ENCODE assay signal across 21 cellular contexts in genomic region chr19:13085673-13086072, GRCh38. TPM values are rescaled to one million over a fixed set of nuclear protein-coding genes. Genes with fewer than 3 reads are reported as not detected.
A peak's percentile ranks its signal among the peaks of the same experiment; 100 is the strongest.
DNase-seq lines count a peak whose midpoint lies in the region; ATAC-seq and TF ChIP-seq lines count a peak whose summit lies in the region.
"Had no signal": no experiment of that assay in that cellular context is flagged by ENCODE, and none has a peak within 500 bp of the region (broad histone marks: within the 10 kb centered on the region; RNA-seq: fewer than 3 reads in every experiment).

No MANE protein-coding gene starts in this region.

- BruUV-seq in Calu3 (replicated peaks; lab: Mats Ljungman, UMichigan) = no TSS peak

- 36% methylated on average over 7 of the region's 7 CpGs for WGBS in prostate gland
- 38 to 44% methylated on average over 7 of the region's 7 CpGs for WGBS in testis, 2 donors

- ATAC-seq in activated CD8-positive, alpha-beta T cell treated with anti-CD3 and anti-CD28 coated beads, Interleukin-2, amount 10 ng/mL, durations not matched to agents 7 days and 5 days = no peak
- ATAC-seq in GM21515 (IDR thresholded peaks at IDR 0.05; ENCODE audit: unreplicated experiment) (no peak), GM21786 (IDR thresholded peaks at IDR 0.05; ENCODE audit: unreplicated experiment) (no peak)
- ATAC-seq: activated CD8-positive, alpha-beta memory T cell treated with anti-CD3 and anti-CD28 coated beads, Interleukin-2, amount 10 ng/mL, durations not matched to agents 7 days and 5 days; GM12878 had no signal

- TF ChIP-seq CTCF in Calu3 (IDR thresholded peaks at IDR 0.05; ENCODE audit: unreplicated experiment) (no peak), ascending aorta (IDR thresholded peaks at IDR 0.05) (no peak), right atrium auricular region (IDR thresholded peaks at IDR 0.05) (no peak), prostate gland (IDR thresholded peaks at IDR 0.05) (no peak), testis (IDR thresholded peaks at IDR 0.05) (no peak)

- no peaks in the 10 kb centered on the region for H3K9me3 Mint-ChIP-seq in Calu3 (ENCODE audit: low read depth, unreplicated experiment)
- H3K9me3 Mint-ChIP-seq in activated CD8-positive, alpha-beta T cell treated with anti-CD3 and anti-CD28 coated beads, Interleukin-2, amount 10 ng/mL, durations not matched to agents 7 days and 5 days (ENCODE audit: insufficient read depth) = no peaks in the 10 kb centered on the region
- H3K9me3 Mint-ChIP-seq: HFFc6 had no signal

- TF ChIP-seq POLR2A in prostate gland (IDR thresholded peaks at IDR 0.05) (no peak), testis (IDR thresholded peaks at IDR 0.05) (no peak)

- H3K36me3 Mint-ChIP-seq in Calu3 (ENCODE audit: insufficient read depth, unreplicated experiment) = peaks cover 8% of the 10 kb centered on the region
- H3K36me3 Mint-ChIP-seq in activated CD8-positive, alpha-beta T cell treated with anti-CD3 and anti-CD28 coated beads, Interleukin-2, amount 10 ng/mL, durations not matched to agents 7 days and 5 days (ENCODE audit: low read depth) = no peaks in the 10 kb centered on the region
- H3K36me3 Mint-ChIP-seq: activated CD8-positive, alpha-beta memory T cell treated with anti-CD3 and anti-CD28 coated beads, Interleukin-2, amount 10 ng/mL, durations not matched to agents 7 days and 5 days had no signal

- CTCF ChIA-PET in Calu3 (lab: Charles Lee) = interaction anchor here (1.4 kb wide), 1 partner anchor 24 kb away, joined by 3 read pairs; no protein-coding TSS in a partner anchor
- CTCF ChIA-PET in activated CD8-positive, alpha-beta T cell treated with anti-CD3 and anti-CD28 coated beads, Interleukin-2, amount 10 ng/mL, durations not matched to agents 7 days and 5 days (lab: Charles Lee) = interaction anchor here (0.8 to 4.0 kb wide), 7 partner anchors 9 to 120 kb away, joined by 3 to 15 read pairs (median 6); no protein-coding TSS in a partner anchor

- H3K36me3 ChIP-seq in ascending aorta = peaks cover 16 to 21% of the 10 kb centered on the region in 2 donors
- H3K36me3 ChIP-seq in right atrium auricular region = peaks cover 21% of the 10 kb centered on the region
- peaks cover 0 to 3% of the 10 kb centered on the region in 2 donors for H3K36me3 ChIP-seq in prostate gland
- H3K36me3 ChIP-seq in testis (ENCODE audit: low read depth, missing control alignments) = no peaks in the 10 kb centered on the region

- intact Hi-C loops in Calu3 (cut with micrococcal nuclease; ENCODE audit: unreplicated experiment) (no loop called here), ascending aorta (cut with DNase I) (no loop called here), prostate gland (cut with DNase I) (no loop called here), testis (cut with DNase I; ENCODE audit: low total_unique reads) (no loop called here)

- H3K4me1 ChIP-seq in ascending aorta = peaks cover 30 to 45% of the 10 kb centered on the region in 2 donors
- H3K4me1 ChIP-seq in right atrium auricular region = peaks cover 0 to 63% of the 10 kb centered on the region in 2 donors
- peaks cover 2% of the 10 kb centered on the region for H3K4me1 ChIP-seq in prostate gland (replicated peaks)
- peaks cover 9% of the 10 kb centered on the region for H3K4me1 ChIP-seq in testis
- H3K4me1 ChIP-seq: parathyroid adenoma had no signal

- H3K4me1 Mint-ChIP-seq in Calu3 (ENCODE audit: low read depth, unreplicated experiment) = peaks cover 20% of the 10 kb centered on the region
- H3K4me1 Mint-ChIP-seq in activated CD8-positive, alpha-beta T cell treated with anti-CD3 and anti-CD28 coated beads, Interleukin-2, amount 10 ng/mL, durations not matched to agents 7 days and 5 days (ENCODE audit: low read depth) = no peaks in the 10 kb centered on the region
- H3K4me1 Mint-ChIP-seq: activated CD8-positive, alpha-beta memory T cell treated with anti-CD3 and anti-CD28 coated beads, Interleukin-2, amount 10 ng/mL, durations not matched to agents 7 days and 5 days had no signal

- POLR2A ChIA-PET in activated CD8-positive, alpha-beta T cell treated with anti-CD3 and anti-CD28 coated beads, Interleukin-2, amount 10 ng/mL, durations not matched to agents 7 days and 5 days (lab: Charles Lee) = no interaction called here

- no peaks in the 10 kb centered on the region for H3K9me3 ChIP-seq in ascending aorta
- H3K9me3 ChIP-seq in right atrium auricular region = no peaks in the 10 kb centered on the region
- no peaks in the 10 kb centered on the region for H3K9me3 ChIP-seq in prostate gland
- no peaks in the 10 kb centered on the region for H3K9me3 ChIP-seq in testis

- H3K4me3 ChIP-seq in ascending aorta (no peak overlapping the region), right atrium auricular region (no peak overlapping the region), prostate gland (no peak overlapping the region), testis (no peak overlapping the region)
- H3K4me3 ChIP-seq: GM12878, skin epidermis had no signal

- DNase-seq in Calu3 = no peak
- no peak for DNase-seq in ascending aorta (ENCODE audit: low spot score in 2 of 2)
- DNase-seq in right atrium auricular region (ENCODE audit: low spot score) = no peak
- DNase-seq in prostate gland (ENCODE audit: low spot score) = no peak
- DNase-seq in testis = no peak
- DNase-seq in activated CD8-positive, alpha-beta T cell treated with anti-CD3 and anti-CD28 coated beads, Interleukin-2, amount 10 ng/mL, durations not matched to agents 7 days and 5 days = no peak
- DNase-seq: activated CD8-positive, alpha-beta memory T cell treated with anti-CD3 and anti-CD28 coated beads, Interleukin-2, amount 10 ng/mL, durations not matched to agents 7 days and 5 days; DMS 273 treated with DMSO at 0.1 percent for 48 hours; GF-D8; HFFc6; hypothalamus; kidney; NCI-H1417; NCI-H2171 treated with DMSO at 0.1 percent for 48 hours; stimulated activated CD4-positive, alpha-beta T cell treated with anti-CD3 and anti-CD28 coated beads, Interleukin-4, amount 100 ng/mL, for 24 hours had no signal

- H3K27ac ChIP-seq in ascending aorta (peak overlapping the region; percentile 93 to 94), right atrium auricular region (peak overlapping the region; percentile 42 to 49), prostate gland (peak overlapping the region; percentile 14 to 22), testis (peak overlapping the region in 1 of 2 donors; percentile 25)
- H3K27ac ChIP-seq: parathyroid adenoma had no signal

- peak overlapping the region; percentile 1 for H3K27ac Mint-ChIP-seq in Calu3 (ENCODE audit: unreplicated experiment)
- no peak overlapping the region for H3K27ac Mint-ChIP-seq in activated CD8-positive, alpha-beta T cell treated with anti-CD3 and anti-CD28 coated beads, Interleukin-2, amount 10 ng/mL, durations not matched to agents 7 days and 5 days
- H3K27ac Mint-ChIP-seq: activated CD8-positive, alpha-beta memory T cell treated with anti-CD3 and anti-CD28 coated beads, Interleukin-2, amount 10 ng/mL, durations not matched to agents 7 days and 5 days; HFFc6 had no signal

- no peaks in the 10 kb centered on the region for H3K27me3 Mint-ChIP-seq in Calu3 (ENCODE audit: unreplicated experiment)
- peaks cover 5% of the 10 kb centered on the region for H3K27me3 Mint-ChIP-seq in activated CD8-positive, alpha-beta T cell treated with anti-CD3 and anti-CD28 coated beads, Interleukin-2, amount 10 ng/mL, durations not matched to agents 7 days and 5 days (ENCODE audit: low read depth)

- H3K4me3 Mint-ChIP-seq in Calu3 (ENCODE audit: low read depth, unreplicated experiment) = no peak overlapping the region
- no peak overlapping the region for H3K4me3 Mint-ChIP-seq in activated CD8-positive, alpha-beta T cell treated with anti-CD3 and anti-CD28 coated beads, Interleukin-2, amount 10 ng/mL, durations not matched to agents 7 days and 5 days
- H3K4me3 Mint-ChIP-seq: activated CD8-positive, alpha-beta memory T cell treated with anti-CD3 and anti-CD28 coated beads, Interleukin-2, amount 10 ng/mL, durations not matched to agents 7 days and 5 days; HFFc6 had no signal

- H3K27me3 ChIP-seq in ascending aorta (no peaks in the 10 kb centered on the region), right atrium auricular region (no peaks in the 10 kb centered on the region), prostate gland (replicated peaks; ENCODE audit: insufficient read depth) (no peaks in the 10 kb centered on the region), testis (no peaks in the 10 kb centered on the region)

RNA-seq across cellular contexts. Expression of gene LYL1, which starts 17.0 kb away (rescaled TPM):
- total RNA-seq in Calu3 (2022) (0.32 TPM in 1 of 2 replicates, not detected in the other), ascending aorta (46.7 TPM), right atrium auricular region (10 to 100 TPM; 10.2 to 15.3 TPM), prostate gland (10 to 100 TPM in 1 of 2 donors, 1 to 10 TPM in 1; 4.6 to 13.3 TPM), testis (10 to 100 TPM; 15.9 to 35.8 TPM)
- 21.9 TPM for polyA plus RNA-seq in testis (ENCODE audit: insufficient read depth, low read depth, low replicate concordance)
- 1 to 10 TPM; 3.3 to 3.8 TPM for total RNA-seq in activated CD8-positive, alpha-beta T cell treated with anti-CD3 and anti-CD28 coated beads, Interleukin-2, amount 10 ng/mL, durations not matched to agents 7 days and 5 days
- total RNA-seq: LHCN-M2 had no signal

RNA-seq across cellular contexts. Expression of gene TRMT1, which starts 30.9 kb away (rescaled TPM):
- total RNA-seq in Calu3 (2022) (36.5 and 40.2 TPM in 2 replicates), ascending aorta (17.3 TPM), right atrium auricular region (10 to 100 TPM; 13.6 to 15.0 TPM), prostate gland (10 to 100 TPM; 23.3 to 55.4 TPM), testis (10 to 100 TPM; 44.8 to 50.0 TPM)
- polyA plus RNA-seq in testis (ENCODE audit: insufficient read depth, low read depth, low replicate concordance) = 35.9 TPM
- 10 to 100 TPM; 59.8 to 60.3 TPM for total RNA-seq in activated CD8-positive, alpha-beta T cell treated with anti-CD3 and anti-CD28 coated beads, Interleukin-2, amount 10 ng/mL, durations not matched to agents 7 days and 5 days

RNA-seq across cellular contexts. Expression of gene NACC1, which starts 32.4 kb away (rescaled TPM):
- total RNA-seq in Calu3 (2022) (80.9 and 83.1 TPM in 2 replicates), ascending aorta (35.5 TPM), right atrium auricular region (10 to 100 TPM; 25.4 to 27.3 TPM), prostate gland (10 to 100 TPM; 52.4 to 91.9 TPM), testis (100 to 1,000 TPM in 1 of 2 donors, 10 to 100 TPM in 1; 75.9 to 102 TPM)
- 38.2 TPM for polyA plus RNA-seq in testis (ENCODE audit: insufficient read depth, low read depth, low replicate concordance)
- 10 to 100 TPM; 74.6 to 84.8 TPM for total RNA-seq in activated CD8-positive, alpha-beta T cell treated with anti-CD3 and anti-CD28 coated beads, Interleukin-2, amount 10 ng/mL, durations not matched to agents 7 days and 5 days
